Comparison of ENCODE assay signal across 9 cellular contexts in the genomic region with DNA sequence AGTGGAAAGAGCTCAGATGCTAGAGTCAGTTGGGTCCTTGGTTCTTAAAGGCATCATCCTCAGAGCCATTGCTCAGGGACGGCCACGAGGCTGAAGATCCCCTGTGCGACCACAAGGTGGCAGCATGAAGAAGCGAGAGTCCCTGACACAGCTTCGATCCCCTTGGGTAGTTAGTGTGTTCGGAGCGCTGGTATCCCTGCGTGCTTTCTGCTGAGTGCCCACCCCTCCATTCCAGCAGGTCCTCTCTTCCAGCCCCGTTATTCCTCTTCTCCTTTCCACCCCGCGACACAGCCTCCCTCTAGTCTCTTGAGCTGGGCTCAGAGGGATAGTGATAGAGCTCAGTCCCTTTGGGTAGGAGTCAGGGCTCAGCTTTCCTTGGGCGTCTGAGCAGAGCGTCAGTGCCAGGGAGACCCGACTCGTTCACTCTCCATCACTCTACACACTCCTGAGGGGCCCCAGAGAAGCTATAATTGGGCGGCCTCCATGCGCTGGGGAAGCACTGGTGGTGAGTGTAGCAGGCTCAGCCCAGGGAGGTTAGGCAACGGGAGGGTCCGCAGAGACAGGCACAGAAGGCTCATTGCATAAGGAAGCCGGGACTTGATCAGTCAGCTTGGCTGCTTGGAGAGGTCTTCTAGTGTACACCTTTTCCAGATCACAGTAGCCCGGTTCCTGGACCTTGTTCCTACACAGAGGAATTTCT. TPM values are rescaled to one million over a fixed set of nuclear protein-coding genes. Genes with fewer than 3 reads are reported as not detected.
A peak's percentile ranks its signal among the peaks of the same experiment; 100 is the strongest.
DNase-seq lines count a peak whose midpoint lies in the region; ATAC-seq and TF ChIP-seq lines count a peak whose summit lies in the region.
"Had no signal": no experiment of that assay in that cellular context is flagged by ENCODE, and none has a peak within 500 bp of the region (broad histone marks: within the 10 kb centered on the region; RNA-seq: fewer than 3 reads in every experiment).

A gene with protein sequence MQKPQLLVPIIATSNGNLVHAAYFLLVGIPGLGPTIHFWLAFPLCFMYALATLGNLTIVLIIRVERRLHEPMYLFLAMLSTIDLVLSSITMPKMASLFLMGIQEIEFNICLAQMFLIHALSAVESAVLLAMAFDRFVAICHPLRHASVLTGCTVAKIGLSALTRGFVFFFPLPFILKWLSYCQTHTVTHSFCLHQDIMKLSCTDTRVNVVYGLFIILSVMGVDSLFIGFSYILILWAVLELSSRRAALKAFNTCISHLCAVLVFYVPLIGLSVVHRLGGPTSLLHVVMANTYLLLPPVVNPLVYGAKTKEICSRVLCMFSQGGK (plus strand): TSS at position 516 of the 700 bp plus-strand sequence. CDS start 2,314 bp downstream, outside the sequence.

- 20% methylated on average over 12 of the region's 21 CpGs for WGBS in right lobe of liver (ENCODE audit: insufficient coverage, low coverage, low lambda C conversion rate, missing lambda C conversion rate)

- CTCF ChIA-PET in BJ (lab: Yijun Ruan, JAX), result interaction anchor here (0.6 to 3.0 kb wide), 34 partner anchors 9 to 743 kb away, joined by 3 to 31 read pairs (median 4); a partner anchor contains a TSS

- no peaks in the 10 kb centered on the region for H3K27me3 ChIP-seq in BJ (ENCODE audit: control insufficient read depth, insufficient read depth, low read length)
- H3K27me3 ChIP-seq in right lobe of liver, result no peaks in the 10 kb centered on the region

- H3K9me3 ChIP-seq in right lobe of liver, result no peaks in the 10 kb centered on the region

- DNase-seq in BJ (ENCODE audit: low read depth), result no peak
- peak; percentile 64 for DNase-seq in NCI-H345 (lab: John Stamatoyannopoulos, UW)
- DNase-seq in activated CD4-positive, alpha-beta T cell treated with anti-CD3 and anti-CD28 coated beads for 24 hours (ENCODE audit: low read depth in 2 of 2), result peak; percentile 48 to 56
- DNase-seq in coronary artery (ENCODE audit: low spot score), result peak; percentile 82
- DNase-seq in right lobe of liver, result peak; percentile 57 to 70 (median 67)
- peak; percentile 45 to 64 for DNase-seq in stimulated activated CD4-positive, alpha-beta T cell treated with anti-CD3 and anti-CD28 coated beads, Interleukin-4, amount 100 ng/mL, for 48 hours (ENCODE audit: low read depth in 2 of 2)

- H3K27ac ChIP-seq in coronary artery (no peak within 1 kb of the TSS), right lobe of liver (no peak within 1 kb of the TSS)

- H3K4me1 ChIP-seq in right lobe of liver, result peaks cover 0 to 5% (median 0%) of the 10 kb centered on the region in 4 donors

- POLR2A ChIA-PET in BJ (lab: Charles Lee), result interaction anchor here (0.5 kb wide), 1 partner anchor 35 kb away, joined by 3 read pairs; no protein-coding TSS in a partner anchor

- TF ChIP-seq CTCF in BJ (IDR thresholded peaks at IDR 0.05; ENCODE audit: insufficient read depth, low read depth, low read length) (peak; percentile 89), coronary artery (IDR thresholded peaks at IDR 0.05) (peak; percentile 90), right lobe of liver (IDR thresholded peaks at IDR 0.05) (peak; percentile 66 to 92 (median 92))

- intact Hi-C loops in right lobe of liver (cut with DNase I), result no loop called here

- H3K4me3 ChIP-seq in BJ (ENCODE audit: low read depth, low read length) (no peak within 1 kb of the TSS), coronary artery (peak within 1 kb of the TSS; percentile 64), right lobe of liver (no peak within 1 kb of the TSS)

- H3K36me3 ChIP-seq in BJ (ENCODE audit: control insufficient read depth, insufficient read depth, low read length) (no peaks in the 10 kb centered on the region), right lobe of liver (no peaks in the 10 kb centered on the region)

- TF ChIP-seq POLR2A in right lobe of liver (IDR thresholded peaks at IDR 0.05), result no peak

- ATAC-seq in GM19043 (IDR thresholded peaks at IDR 0.05; ENCODE audit: low read depth, unreplicated experiment) (peak; percentile 86), HG03342 (IDR thresholded peaks at IDR 0.05; ENCODE audit: unreplicated experiment) (peak; percentile 98), right lobe of liver (peak; percentile 94 to 98 (median 96))

RNA-seq across cellular contexts. Expression of the gene that starts here (rescaled TPM):
- not detected in 2 replicates for polyA plus RNA-seq in BJ (2011; rRNA removed)
- not detected in 2 replicates for polyA minus RNA-seq in BJ (2011; rRNA and poly(A)+ RNA removed)
- total RNA-seq in right lobe of liver, result not detected
- total RNA-seq: T-helper 2 cell treated with Interferon-gamma antibody and Interleukin-4, amounts not matched to agents 100 ng/mL and 5 ng/mL, for 36 hours had no signal

Comparison
In these comparisons a context has a peak if more than half of its experiments do, and no peak if none do; other contexts are left out.
1. Peak in DNase-seq and ATAC-seq in right lobe of liver; RNA of the gene not detected or under 1 TPM.